Comparison of ENCODE assay signal across 23 cellular contexts in the genomic region with DNA sequence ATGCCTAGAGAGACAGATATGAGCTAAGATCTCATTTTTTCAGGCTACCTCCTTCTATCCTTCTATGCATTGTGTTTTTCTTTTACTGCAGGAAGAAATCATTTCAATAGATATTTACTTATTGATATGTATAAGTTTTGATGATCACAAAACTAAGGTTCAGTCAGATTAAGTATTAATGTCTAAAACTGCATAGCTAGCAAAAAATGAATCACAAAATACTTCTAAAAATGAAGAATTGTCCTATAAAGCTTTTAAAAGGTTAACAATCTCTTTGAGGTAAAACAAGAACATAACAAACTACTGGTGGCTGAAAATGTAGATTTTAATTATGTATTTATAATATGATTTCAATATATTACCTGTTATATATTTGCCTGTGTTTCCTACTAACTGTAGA.
"Had no signal": no experiment of that assay in that cellular context is flagged by ENCODE, and none has a peak within 500 bp of the region (broad histone marks: within the 10 kb centered on the region; RNA-seq: fewer than 3 reads in every experiment).

No MANE protein-coding gene starts in this region.

- DNase-seq: dermis blood vessel endothelial cell; dorsolateral prefrontal cortex; effector CD4-positive, alpha-beta T cell; effector memory CD4-positive, alpha-beta T cell; foreskin keratinocyte; heart left ventricle; hypothalamus; immature natural killer cell; islet precursor cell; left cardiac atrium; left lung; left ventricle myocardium superior; lower lobe of right lung; mesenchymal stem cell; midbrain; naive thymus-derived CD4-positive, alpha-beta T cell had no signal

- FAIRE-seq: colon, endothelial cell of umbilical vein, frontal cortex had no signal

- H3K4me3 ChIP-seq: coronary artery, dorsolateral prefrontal cortex, esophagus muscularis mucosa, gastroesophageal sphincter, heart left ventricle, hepatocyte, left lung, lower lobe of right lung had no signal

- H3K27me3 ChIP-seq: esophagus muscularis mucosa, foreskin keratinocyte, gastroesophageal sphincter, heart left ventricle, hepatocyte, left lung had no signal

- H3K9me3 ChIP-seq: esophagus muscularis mucosa, gastroesophageal sphincter, heart left ventricle, left lung, lower lobe of right lung had no signal

- H3K27ac ChIP-seq: coronary artery, dorsolateral prefrontal cortex, esophagus muscularis mucosa, foreskin keratinocyte, gastroesophageal sphincter, heart left ventricle, hepatocyte, left lung, lower lobe of right lung had no signal

- ATAC-seq: foreskin keratinocyte; gastroesophageal sphincter; heart left ventricle; left cardiac atrium; left lung; left ventricle myocardium superior; lower lobe of right lung; naive thymus-derived CD4-positive, alpha-beta T cell had no signal

- H3K4me2 ChIP-seq: hepatocyte had no signal

- H3K79me2 ChIP-seq: hepatocyte had no signal

- H2AFZ ChIP-seq: hepatocyte had no signal

- H3K36me3 ChIP-seq: esophagus muscularis mucosa, gastroesophageal sphincter, heart left ventricle, left lung, lower lobe of right lung had no signal

- H3K4me1 ChIP-seq: esophagus muscularis mucosa, foreskin keratinocyte, gastroesophageal sphincter, left lung, lower lobe of right lung had no signal
